25 cellular contexts compared by ENCODE assay signal in genomic region chr1:210830034-210831028, GRCh38.
"Had no signal": no experiment of that assay in that cellular context is flagged by ENCODE, and none has a peak within 500 bp of the region (broad histone marks: within the 10 kb centered on the region; RNA-seq: fewer than 3 reads in every experiment).

No MANE protein-coding gene starts in this region.

- H3K36me3 Mint-ChIP-seq: activated naive CD8-positive, alpha-beta T cell treated with anti-CD3 and anti-CD28 coated beads, Interleukin-2, amount 10 ng/mL, durations not matched to agents 7 days and 5 days; natural killer cell; stimulated activated memory B cell treated with anti-CD40 and anti-IgM and Interleukin-4, amounts not matched to agents 10 μg/mL and 1 μg/mL and 100 μg/mL, for 72 hours had no signal

- H3K4me3 Mint-ChIP-seq: activated B cell treated with CpG ODN at 0.5 μM for 24 hours; activated CD4-positive, alpha-beta T cell treated with anti-CD3 and anti-CD28 coated beads for 36 hours; activated naive CD4-positive, alpha-beta T cell treated with anti-CD3 and anti-CD28 coated beads for 36 hours; activated naive CD8-positive, alpha-beta T cell treated with anti-CD3 and anti-CD28 coated beads, Interleukin-2, amount 10 ng/mL, durations not matched to agents 7 days and 5 days; activated T-cell treated with anti-CD3 and anti-CD28 coated beads, Interleukin-2, amount 50 U/mL, for 4 hours; central memory CD8-positive, alpha-beta T cell; natural killer cell; stimulated activated memory B cell treated with anti-CD40 and anti-IgM and Interleukin-4, amounts not matched to agents 10 μg/mL and 1 μg/mL and 100 μg/mL, for 72 hours had no signal

- H3K27me3 ChIP-seq: breast epithelium, sigmoid colon, testis, vagina had no signal

- H3K9me3 ChIP-seq: breast epithelium, sigmoid colon, testis, vagina had no signal

- ATAC-seq: activated CD4-positive, alpha-beta T cell treated with anti-CD3 and anti-CD28 coated beads for 36 hours; activated T-cell treated with anti-CD3 and anti-CD28 coated beads, Interleukin-2, amount 50 U/mL, for 4 hours; left ventricle myocardium superior; natural killer cell; stimulated activated memory B cell treated with anti-CD40 and anti-IgM and Interleukin-4, amounts not matched to agents 10 μg/mL and 1 μg/mL and 100 μg/mL, for 72 hours had no signal

- H3K27me3 Mint-ChIP-seq: progenitor cell of endocrine pancreas had no signal

- H3K27ac ChIP-seq: breast epithelium, sigmoid colon, testis, vagina had no signal

- H3K4me2 ChIP-seq: smooth muscle cell had no signal

- H3K4me1 Mint-ChIP-seq: activated B cell treated with CpG ODN at 0.5 μM for 24 hours; activated CD4-positive, alpha-beta T cell treated with anti-CD3 and anti-CD28 coated beads for 36 hours; activated naive CD8-positive, alpha-beta T cell treated with anti-CD3 and anti-CD28 coated beads, Interleukin-2, amount 10 ng/mL, durations not matched to agents 7 days and 5 days; central memory CD8-positive, alpha-beta T cell; natural killer cell; stimulated activated memory B cell treated with anti-CD40 and anti-IgM and Interleukin-4, amounts not matched to agents 10 μg/mL and 1 μg/mL and 100 μg/mL, for 72 hours had no signal

- DNase-seq: activated B cell treated with CpG ODN at 0.5 μM for 24 hours; activated CD4-positive, alpha-beta T cell treated with anti-CD3 and anti-CD28 coated beads for 36 hours; activated CD4-positive, alpha-beta T cell treated with anti-CD3 and anti-CD28 coated beads, Interleukin-2, amount 50 U/mL, for 4 hours; activated CD8-positive, alpha-beta memory T cell treated with anti-CD3 and anti-CD28 coated beads for 24 hours; activated CD8-positive, alpha-beta memory T cell treated with anti-CD3 and anti-CD28 coated beads, Interleukin-2, amount 50 U/mL, for 48 hours; activated naive CD4-positive, alpha-beta T cell treated with anti-CD3 and anti-CD28 coated beads for 36 hours; activated naive CD8-positive, alpha-beta T cell treated with anti-CD3 and anti-CD28 coated beads, Interleukin-2, amount 10 ng/mL, durations not matched to agents 7 days and 5 days; activated T-cell treated with anti-CD3 and anti-CD28 coated beads, Interleukin-2, amount 50 U/mL, for 4 hours; amniotic stem cell; effector memory CD4-positive, alpha-beta T cell; hypothalamus; left ventricle myocardium superior; midbrain; natural killer cell; retina; sigmoid colon; stimulated activated CD4-positive, alpha-beta T cell treated with anti-CD3 and anti-CD28 coated beads, Interleukin-15, amount 100 ng/mL, for 24 hours; testis; trophoblast cell had no signal

- H3K27ac Mint-ChIP-seq: activated B cell treated with CpG ODN at 0.5 μM for 24 hours; activated CD4-positive, alpha-beta T cell treated with anti-CD3 and anti-CD28 coated beads for 36 hours; activated naive CD4-positive, alpha-beta T cell treated with anti-CD3 and anti-CD28 coated beads for 36 hours; activated naive CD8-positive, alpha-beta T cell treated with anti-CD3 and anti-CD28 coated beads, Interleukin-2, amount 10 ng/mL, durations not matched to agents 7 days and 5 days; natural killer cell; progenitor cell of endocrine pancreas; stimulated activated memory B cell treated with anti-CD40 and anti-IgM and Interleukin-4, amounts not matched to agents 10 μg/mL and 1 μg/mL and 100 μg/mL, for 72 hours had no signal

- H3K4me3 ChIP-seq: breast epithelium, sigmoid colon, smooth muscle cell, testis, vagina had no signal

- H3K9me3 Mint-ChIP-seq: activated B cell treated with CpG ODN at 0.5 μM for 24 hours; activated naive CD4-positive, alpha-beta T cell treated with anti-CD3 and anti-CD28 coated beads for 36 hours; activated naive CD8-positive, alpha-beta T cell treated with anti-CD3 and anti-CD28 coated beads, Interleukin-2, amount 10 ng/mL, durations not matched to agents 7 days and 5 days; activated T-cell treated with anti-CD3 and anti-CD28 coated beads, Interleukin-2, amount 50 U/mL, for 4 hours; central memory CD8-positive, alpha-beta T cell; stimulated activated memory B cell treated with anti-CD40 and anti-IgM and Interleukin-4, amounts not matched to agents 10 μg/mL and 1 μg/mL and 100 μg/mL, for 72 hours had no signal

- H3K4me1 ChIP-seq: breast epithelium, sigmoid colon, testis, vagina had no signal

- H3K36me3 ChIP-seq: breast epithelium, sigmoid colon, vagina had no signal
